Comparison of ENCODE assay signal across 21 cellular contexts in genomic region chr3:484302-484701, GRCh38.
A peak's percentile ranks its signal among the peaks of the same experiment; 100 is the strongest.
DNase-seq lines count a peak whose midpoint lies in the region; ATAC-seq, FAIRE-seq and TF ChIP-seq lines count a peak whose summit lies in the region.
"Had no signal": no experiment of that assay in that cellular context is flagged by ENCODE, and none has a peak within 500 bp of the region (broad histone marks: within the 10 kb centered on the region; RNA-seq: fewer than 3 reads in every experiment).

No MANE protein-coding gene starts in this region.

- no peaks in the 10 kb centered on the region for H3K9me3 ChIP-seq in thoracic aorta
- H3K9me3 ChIP-seq in trophoblast cell (ENCODE audit: insufficient read depth, low read depth, low read length), result no peaks in the 10 kb centered on the region
- H3K9me3 ChIP-seq: SJSA1 had no signal

- H3K9ac ChIP-seq in trophoblast cell (ENCODE audit: low read length), result no peak overlapping the region

- H4K12ac ChIP-seq in trophoblast cell (ENCODE audit: low read depth, low read length), result no peak overlapping the region

- H3K18ac ChIP-seq in trophoblast cell (ENCODE audit: low read length), result no peak overlapping the region

- no peak overlapping the region for H4K91ac ChIP-seq in trophoblast cell (ENCODE audit: low read depth, low read length)

- H3K36me3 ChIP-seq in ACC112 (ENCODE audit: insufficient read depth, low read length), result no peaks in the 10 kb centered on the region
- H3K36me3 ChIP-seq in thoracic aorta, result no peaks in the 10 kb centered on the region
- H3K36me3 ChIP-seq in trophoblast cell (ENCODE audit: control insufficient read depth in 1 of 2, insufficient read depth in 2 of 2, low read length in 2 of 2), result no peaks in the 10 kb centered on the region
- H3K36me3 ChIP-seq: SJSA1 had no signal

- no peak overlapping the region for H3K23ac ChIP-seq in trophoblast cell (ENCODE audit: low read length)

- no peak overlapping the region for H3K4me2 ChIP-seq in trophoblast cell (ENCODE audit: low read length)

- H2BK12ac ChIP-seq in trophoblast cell (ENCODE audit: low read length), result no peak overlapping the region

- H2AFZ ChIP-seq in ACC112 (ENCODE audit: low read length, unreplicated experiment) (peak overlapping the region; percentile 57), trophoblast cell (ENCODE audit: insufficient read depth, low read length, poor library complexity) (no peak overlapping the region)

- FAIRE-seq in GM18507 (lab: Jason Lieb, UNC), result peak; percentile 63

- H3K27me3 ChIP-seq in ACC112 (ENCODE audit: insufficient read depth, low read length), result no peaks in the 10 kb centered on the region
- no peaks in the 10 kb centered on the region for H3K27me3 ChIP-seq in thoracic aorta (replicated peaks; ENCODE audit: insufficient read depth)
- no peaks in the 10 kb centered on the region for H3K27me3 ChIP-seq in trophoblast cell (ENCODE audit: insufficient read depth, low read length)
- H3K27me3 ChIP-seq: SJSA1 had no signal

- H3K14ac ChIP-seq in trophoblast cell (ENCODE audit: low read length), result no peak overlapping the region

- no peak overlapping the region for H4K8ac ChIP-seq in trophoblast cell (ENCODE audit: low read depth, low read length)

- H2BK120ac ChIP-seq in trophoblast cell (ENCODE audit: insufficient read depth, low read length, poor library complexity), result no peak overlapping the region

- DNase-seq in GM18507 (ENCODE audit: extremely low spot score, insufficient read length, low read depth), result no peak
- peak; percentile 76 for DNase-seq in cerebellar cortex (ENCODE audit: low spot score)
- DNase-seq in thoracic aorta (ENCODE audit: low spot score), result no peak
- no peak for DNase-seq in H4 (ENCODE audit: low spot score)
- no peak for DNase-seq in trophoblast cell
- DNase-seq: CD4-positive, CD25-positive, alpha-beta regulatory T cell; COR-L47; DMS79; GOT3; IMR-90; NCI-H1694; NCI-H2081; NCI-H2171; NCI-H345; NCI-H524; NCI-H774; OCI-M1 had no signal

- no peaks in the 10 kb centered on the region for H3K79me1 ChIP-seq in trophoblast cell (ENCODE audit: low read length)

- H3K79me2 ChIP-seq in ACC112 (ENCODE audit: control insufficient read depth, insufficient read depth, low read length, unreplicated experiment), result no peaks in the 10 kb centered on the region
- H3K79me2 ChIP-seq in trophoblast cell (ENCODE audit: control insufficient read depth, insufficient read depth, low read length, poor library complexity), result no peaks in the 10 kb centered on the region

- no peak overlapping the region for H2AK5ac ChIP-seq in trophoblast cell (ENCODE audit: low read length)

- H3K4me1 ChIP-seq in ACC112 (ENCODE audit: control insufficient read depth, insufficient read depth, low read length, unreplicated experiment), result peaks cover 14% of the 10 kb centered on the region
- peaks cover 5 to 46% of the 10 kb centered on the region in 2 donors for H3K4me1 ChIP-seq in thoracic aorta (ENCODE audit: control insufficient read depth in 1 of 2, low read depth in 2 of 2)
- peaks cover 0 to 2% of the 10 kb centered on the region in 2 experiments for H3K4me1 ChIP-seq in trophoblast cell (ENCODE audit: control insufficient read depth in 1 of 2, insufficient read depth in 2 of 2, low read length in 2 of 2)
- H3K4me1 ChIP-seq: SJSA1 had no signal

- H3K4me3 ChIP-seq in ACC112 (ENCODE audit: low read depth, low read length) (peak overlapping the region; percentile 64), thoracic aorta (peak overlapping the region; percentile 63), trophoblast cell (ENCODE audit: low read depth, low read length) (no peak overlapping the region)
- H3K4me3 ChIP-seq: SJSA1 had no signal

- ATAC-seq in thoracic aorta (ENCODE audit: insufficient number of reproducible peaks, low FRiP score, low read depth) (no peak), GM19035 (IDR thresholded peaks at IDR 0.05; ENCODE audit: unreplicated experiment) (no peak)
- ATAC-seq: Right ventricle myocardium inferior had no signal

- TF ChIP-seq CTCF in thoracic aorta (IDR thresholded peaks at IDR 0.05), result no peak

- peak overlapping the region; percentile 80 for H3K27ac ChIP-seq in ACC112 (ENCODE audit: low read depth, low read length)
- H3K27ac ChIP-seq in thoracic aorta, result peak overlapping the region; percentile 43 to 61
- no peak overlapping the region for H3K27ac ChIP-seq in trophoblast cell (ENCODE audit: low read depth, low read length)
- H3K27ac ChIP-seq: SJSA1 had no signal

- no peak overlapping the region for H2BK5ac ChIP-seq in trophoblast cell (ENCODE audit: low read depth, low read length, poor library complexity)

- no peak overlapping the region for H3K4ac ChIP-seq in trophoblast cell (ENCODE audit: low read depth, low read length)

- no CpG with 5 or more reads among the region's 2 CpGs for WGBS in trophoblast cell (ENCODE audit: extremely low coverage, insufficient coverage, insufficient read length)
